15 cellular contexts compared by ENCODE assay signal in the genomic region with DNA sequence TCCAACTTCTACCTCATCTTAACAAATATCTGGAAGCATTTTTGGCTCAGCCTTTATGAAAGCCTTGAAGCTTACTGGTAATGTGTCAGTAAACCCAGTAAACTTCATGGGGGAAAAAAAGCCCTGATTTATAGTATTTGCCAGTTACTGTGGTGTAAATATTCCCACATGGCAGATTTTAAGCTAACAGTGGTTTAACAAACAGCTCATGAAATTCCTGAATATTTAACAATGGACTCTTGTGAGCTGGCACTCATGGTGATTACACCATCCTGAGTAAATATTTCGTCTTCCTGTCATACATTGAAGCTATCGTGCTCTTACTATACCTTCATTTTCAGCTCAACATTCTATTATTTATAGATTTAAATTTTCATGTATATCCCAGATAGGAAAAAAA. TPM values are rescaled to one million over a fixed set of nuclear protein-coding genes. Genes with fewer than 3 reads are reported as not detected.
DNase-seq lines count a peak whose midpoint lies in the region; ATAC-seq and TF ChIP-seq lines count a peak whose summit lies in the region.
"Had no signal": no experiment of that assay in that cellular context is flagged by ENCODE, and none has a peak within 500 bp of the region (broad histone marks: within the 10 kb centered on the region; RNA-seq: fewer than 3 reads in every experiment).

No MANE protein-coding gene starts in this region.

- no peaks in the 10 kb centered on the region for H3K36me3 ChIP-seq in aorta (ENCODE audit: control insufficient read depth in 1 of 2, insufficient read depth in 2 of 2, low read length in 1 of 2)

- no peak overlapping the region for H3K4me3 Mint-ChIP-seq in endothelial cell (ENCODE audit: unreplicated experiment)
- H3K4me3 Mint-ChIP-seq: dendritic cell treated with granulocyte-macrophage colony-stimulating factor and Interleukin-4, amounts not matched to agents 40 ng/mL and 50 ng/mL, for 4 days; T-helper 1 cell treated with Interleukin-12 subunit alpha and Interleukin-12 subunit beta and Interleukin-4 antibody, amounts not matched to agents 30 μg/mL and 1 μg/mL, for 36 hours had no signal

- TF ChIP-seq CTCF in AG09309 (IDR thresholded peaks at IDR 0.05; ENCODE audit: control insufficient read depth, insufficient read depth, low read depth, low read length, missing control alignments): no peak
- TF ChIP-seq CTCF in foreskin keratinocyte (conservative IDR thresholded peaks at IDR 0.05): no peak
- TF ChIP-seq CTCF in endothelial cell (IDR thresholded peaks at IDR 0.05; ENCODE audit: unreplicated experiment): no peak

- DNase-seq in AG09309 (ENCODE audit: low read depth): peak; percentile 32
- DNase-seq in HT1080 (ENCODE audit: low read depth): peak; percentile 76
- peak; percentile 51 for DNase-seq in SK-MEL-5 (ENCODE audit: low read depth, low spot score)
- peak; percentile 44 to 67 for DNase-seq in foreskin keratinocyte
- no peak for DNase-seq in aorta
- DNase-seq in endothelial cell (ENCODE audit: low spot score): no peak
- DNase-seq: DMS79 treated with DMSO at 0.1 percent for 48 hours; OCI-M1; retina; stimulated activated CD4-positive, alpha-beta T cell treated with anti-CD3 and anti-CD28 coated beads, Interleukin-2, amount 100 ng/mL, for 24 hours had no signal

- H3K9me3 ChIP-seq in aorta (ENCODE audit: control insufficient read depth, low read length): no peaks in the 10 kb centered on the region
- H3K9me3 ChIP-seq: gastroesophageal sphincter had no signal

- WGBS in aorta, 2 donors: 83% methylated on average over 2 of the region's 2 CpGs

- H3K4me1 Mint-ChIP-seq in endothelial cell (ENCODE audit: unreplicated experiment): peaks cover 2% of the 10 kb centered on the region

- H3K9me3 Mint-ChIP-seq in endothelial cell (ENCODE audit: unreplicated experiment): no peaks in the 10 kb centered on the region
- H3K9me3 Mint-ChIP-seq: dendritic cell treated with granulocyte-macrophage colony-stimulating factor and Interleukin-4, amounts not matched to agents 40 ng/mL and 50 ng/mL, for 4 days; T-helper 1 cell treated with Interleukin-12 subunit alpha and Interleukin-12 subunit beta and Interleukin-4 antibody, amounts not matched to agents 30 μg/mL and 1 μg/mL, for 36 hours had no signal

- H3K27ac Mint-ChIP-seq in endothelial cell (ENCODE audit: unreplicated experiment): no peak overlapping the region
- H3K27ac Mint-ChIP-seq: dendritic cell treated with granulocyte-macrophage colony-stimulating factor and Interleukin-4, amounts not matched to agents 40 ng/mL and 50 ng/mL, for 4 days; T-helper 1 cell treated with Interleukin-12 subunit alpha and Interleukin-12 subunit beta and Interleukin-4 antibody, amounts not matched to agents 30 μg/mL and 1 μg/mL, for 36 hours had no signal

- ATAC-seq in foreskin keratinocyte (peak; percentile 81), aorta (ENCODE audit: low FRiP score) (no peak), HG02588 (IDR thresholded peaks at IDR 0.05; ENCODE audit: unreplicated experiment) (no peak), GM19324 (IDR thresholded peaks at IDR 0.05; ENCODE audit: low FRiP score, unreplicated experiment) (no peak)
- ATAC-seq: gastroesophageal sphincter had no signal

- in situ Hi-C loops in SK-MEL-5 (cut with HindIII; ENCODE audit: low pct_unique_long_range_greater_than_20kb, low sequenced_read_pairs): no loop called here

- peaks cover 13% of the 10 kb centered on the region for H3K4me1 ChIP-seq in foreskin keratinocyte
- H3K4me1 ChIP-seq in aorta (ENCODE audit: control insufficient read depth in 1 of 2, insufficient read depth in 2 of 2, low read length in 2 of 2): no peaks in the 10 kb centered on the region
- H3K4me1 ChIP-seq: gastroesophageal sphincter had no signal

- no peak overlapping the region for H3K4me3 ChIP-seq in AG09309 (ENCODE audit: control insufficient read depth, low read depth, low read length)
- no peak overlapping the region for H3K4me3 ChIP-seq in aorta (ENCODE audit: low read length in 2 of 2)
- H3K4me3 ChIP-seq: gastroesophageal sphincter had no signal

- H3K27me3 Mint-ChIP-seq in endothelial cell (ENCODE audit: unreplicated experiment): no peaks in the 10 kb centered on the region
- H3K27me3 Mint-ChIP-seq: dendritic cell treated with granulocyte-macrophage colony-stimulating factor and Interleukin-4, amounts not matched to agents 40 ng/mL and 50 ng/mL, for 4 days had no signal

- no peaks in the 10 kb centered on the region for H3K27me3 ChIP-seq in foreskin keratinocyte
- no peaks in the 10 kb centered on the region for H3K27me3 ChIP-seq in aorta (ENCODE audit: control insufficient read depth in 1 of 2, insufficient read depth in 2 of 2, low read length in 1 of 2)
- H3K27me3 ChIP-seq: gastroesophageal sphincter had no signal

- peaks cover 27% of the 10 kb centered on the region for H3K36me3 Mint-ChIP-seq in endothelial cell (ENCODE audit: low read depth, unreplicated experiment)

- intact Hi-C loops in aorta (cut with DNase I): no loop called here

- H3K27ac ChIP-seq in foreskin keratinocyte (no peak overlapping the region), aorta (ENCODE audit: low read depth in 1 of 2, low read length in 2 of 2) (no peak overlapping the region)
- H3K27ac ChIP-seq: gastroesophageal sphincter had no signal

RNA-seq across cellular contexts. Expression of gene ACOT12, which starts 57.0 kb away (rescaled TPM):
- 0.03 TPM in 1 of 2 replicates, not detected in the other for total RNA-seq in HT1080 (2014; rRNA removed; shearing (Covaris generic))
- 0.03 TPM in 1 of 2 replicates, not detected in the other for polyA plus RNA-seq in HT1080 (2015; cell fraction: cytosol; rRNA removed)
- not detected in 2 replicates for polyA plus RNA-seq in HT1080 (2015; cell fraction: nucleus; rRNA removed)
- 5.7 and 8.5 TPM in 2 replicates for total RNA-seq in SK-MEL-5 (2014; rRNA removed; shearing (Covaris generic))
- polyA plus RNA-seq in SK-MEL-5 (2015; cell fraction: cytosol; rRNA removed): 2.6 and 4.6 TPM in 2 replicates
- 67.5 and 70.3 TPM in 2 replicates for polyA plus RNA-seq in SK-MEL-5 (2015; cell fraction: nucleus; rRNA removed)
- total RNA-seq in foreskin keratinocyte (not detected in 2 replicates), aorta (under 1 TPM; 0.18 to 0.45 TPM), endothelial cell (ENCODE audit: unreplicated experiment) (not detected)
- polyA plus RNA-seq in foreskin keratinocyte (not detected in 2 replicates), aorta (not detected)
- total RNA-seq: gastroesophageal sphincter had no signal

Comparison
In these comparisons a context has a peak if more than half of its experiments do, and no peak if none do; other contexts are left out.
1. DNase-seq: peak in AG09309 (single experiment), HT1080 (single experiment), SK-MEL-5 (single experiment) and foreskin keratinocyte (2 of 2); none in aorta (0 of 2) and endothelial cell (single experiment).